ENCODE assay signal across 17 cellular contexts in the genomic region with DNA sequence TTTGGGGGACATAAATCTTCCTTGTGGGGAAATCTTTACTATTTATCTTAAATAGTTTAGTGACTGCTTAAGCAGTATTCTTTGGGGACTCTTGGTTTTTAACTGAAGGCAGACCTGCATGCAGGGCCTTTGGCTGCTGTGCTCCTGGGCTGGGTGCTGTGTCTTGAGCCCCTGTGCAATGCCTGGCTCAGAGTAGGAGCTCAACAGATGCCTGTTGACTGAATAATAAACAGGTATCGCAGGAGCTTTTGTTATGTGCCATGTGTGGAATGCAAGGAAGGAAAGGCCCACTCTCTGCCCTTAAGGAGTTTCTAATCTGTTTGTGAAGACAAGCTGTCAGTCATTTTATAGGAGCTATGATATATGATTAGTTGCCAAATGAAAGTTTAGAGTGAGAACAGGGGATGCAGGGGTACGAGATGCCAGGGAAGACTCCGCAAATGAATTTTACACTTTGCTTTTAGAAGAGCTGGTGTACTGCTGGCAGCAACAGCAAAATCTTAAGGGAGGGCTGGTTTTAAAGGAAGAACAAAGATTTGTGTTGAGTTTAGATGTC. TPM values are rescaled to one million over a fixed set of nuclear protein-coding genes. Genes with fewer than 3 reads are reported as not detected.
DNase-seq lines count a peak whose midpoint lies in the region; ATAC-seq and TF ChIP-seq lines count a peak whose summit lies in the region.
"Had no signal": no experiment of that assay in that cellular context is flagged by ENCODE, and none has a peak within 500 bp of the region (broad histone marks: within the 10 kb centered on the region; RNA-seq: fewer than 3 reads in every experiment).

No MANE protein-coding gene starts in this region.

- H4K20me1 ChIP-seq in smooth muscle cell (ENCODE audit: low read depth), result peaks cover 37% of the 10 kb centered on the region

- H3K9ac ChIP-seq in HUES48 (ENCODE audit: low read depth, low read length) (no peak overlapping the region), smooth muscle cell (ENCODE audit: low read depth) (no peak overlapping the region)

- H3F3A ChIP-seq in smooth muscle cell (ENCODE audit: low read depth), result no peaks in the 10 kb centered on the region

- peaks cover 40% of the 10 kb centered on the region for H3K4me1 ChIP-seq in HUES48 (ENCODE audit: control insufficient read depth, insufficient read depth, low read length)
- peaks cover 18 to 58% of the 10 kb centered on the region in 2 donors for H3K4me1 ChIP-seq in muscle layer of duodenum (ENCODE audit: control insufficient read depth in 1 of 2, insufficient read depth in 2 of 2, low read length in 2 of 2)
- H3K4me1 ChIP-seq in suprapubic skin, result peaks cover 24% of the 10 kb centered on the region
- H3K4me1 ChIP-seq in smooth muscle cell (ENCODE audit: low read depth), result peaks cover 9% of the 10 kb centered on the region
- peaks cover 14 to 43% of the 10 kb centered on the region in 2 donors for H3K4me1 ChIP-seq in left lung

- H3K9me3 ChIP-seq in HUES48 (ENCODE audit: control insufficient read depth, insufficient read depth, low read length) (no peaks in the 10 kb centered on the region), muscle layer of duodenum (ENCODE audit: control insufficient read depth in 1 of 2, low read length in 2 of 2) (no peaks in the 10 kb centered on the region), suprapubic skin (no peaks in the 10 kb centered on the region), smooth muscle cell (replicated peaks; ENCODE audit: low read depth) (no peaks in the 10 kb centered on the region), left lung (no peaks in the 10 kb centered on the region)
- H3K9me3 ChIP-seq: SJCRH30 had no signal

- no peak for TF ChIP-seq EP300 in suprapubic skin (IDR thresholded peaks at IDR 0.05)

- no peak for ATAC-seq in left lung

- 72% methylated on average over 3 of the region's 3 CpGs for WGBS in suprapubic skin
- WGBS in smooth muscle cell (ENCODE audit: low lambda C conversion rate), result 91% methylated on average over 3 of the region's 3 CpGs

- peaks cover 72% of the 10 kb centered on the region for H3K79me2 ChIP-seq in smooth muscle cell (ENCODE audit: low read depth)

- H3K4me2 ChIP-seq in smooth muscle cell, result no peak overlapping the region

- TF ChIP-seq POLR2A in suprapubic skin (IDR thresholded peaks at IDR 0.05), result no peak

- H3K27ac ChIP-seq in HUES48 (ENCODE audit: low read depth, low read length) (peak overlapping the region; percentile 31), cingulate gyrus (ENCODE audit: low read depth, low read length) (peak overlapping the region; percentile 93), muscle layer of duodenum (ENCODE audit: low read length) (peak overlapping the region; percentile 37), suprapubic skin (peak overlapping the region; percentile 33), smooth muscle cell (ENCODE audit: low read depth) (no peak overlapping the region), left lung (peak overlapping the region in 1 of 2 donors; percentile 67)
- H3K27ac ChIP-seq: SJCRH30 had no signal

- TF ChIP-seq CTCF in suprapubic skin (IDR thresholded peaks at IDR 0.05), result no peak
- TF ChIP-seq CTCF in smooth muscle cell (IDR thresholded peaks at IDR 0.05; ENCODE audit: borderline replicate concordance, insufficient read depth, poor library complexity, severe bottlenecking), result no peak
- TF ChIP-seq CTCF in left lung (IDR thresholded peaks at IDR 0.05), result no peak

- H3K36me3 ChIP-seq in HUES48 (ENCODE audit: control insufficient read depth, insufficient read depth, low read length) (no peaks in the 10 kb centered on the region), muscle layer of duodenum (ENCODE audit: control insufficient read depth in 1 of 2, insufficient read depth in 2 of 2, low read length in 2 of 2) (no peaks in the 10 kb centered on the region), suprapubic skin (no peaks in the 10 kb centered on the region), smooth muscle cell (ENCODE audit: low read depth) (no peaks in the 10 kb centered on the region), left lung (no peaks in the 10 kb centered on the region)
- H3K36me3 ChIP-seq: SJCRH30 had no signal

- H3K27me3 ChIP-seq in HUES48 (ENCODE audit: control insufficient read depth, insufficient read depth, low read length) (no peaks in the 10 kb centered on the region), muscle layer of duodenum (ENCODE audit: low read depth, low read length) (no peaks in the 10 kb centered on the region), suprapubic skin (no peaks in the 10 kb centered on the region), smooth muscle cell (ENCODE audit: low read depth) (no peaks in the 10 kb centered on the region), left lung (no peaks in the 10 kb centered on the region)
- H3K27me3 ChIP-seq: SJCRH30 had no signal

- intact Hi-C loops in left lung (cut with DNase I), result no loop called here

- no peak overlapping the region for H2AFZ ChIP-seq in smooth muscle cell (ENCODE audit: low read depth)

- H3K4me3 ChIP-seq in HUES48 (ENCODE audit: low read depth, low read length) (no peak overlapping the region; the same call in 1 of the 2 replicates), muscle layer of duodenum (ENCODE audit: low read depth in 1 of 2, low read length in 2 of 2) (no peak overlapping the region), suprapubic skin (no peak overlapping the region), smooth muscle cell (no peak overlapping the region), left lung (no peak overlapping the region)
- H3K4me3 ChIP-seq: SJCRH30 had no signal

- DNase-seq in suprapubic skin (ENCODE audit: low spot score in 2 of 2), result no peak
- DNase-seq in smooth muscle cell (lab: John Stamatoyannopoulos, UW; ENCODE audit: unreplicated experiment), result no peak
- no peak for DNase-seq in left lung
- DNase-seq in activated CD4-positive, alpha-beta T cell treated with anti-CD3 and anti-CD28 coated beads for 4 hours, result no peak
- no peak for DNase-seq in cerebellar nuclear complex (lab: John Stamatoyannopoulos, UW)
- DNase-seq: activated CD8-positive, alpha-beta memory T cell treated with anti-CD3 and anti-CD28 coated beads, Interleukin-2, amount 50 U/mL, for 48 hours; activated effector memory CD4-positive, alpha-beta T cell treated with Interleukin-2 at 50 U/mL for 16 hours; central memory CD4-positive, alpha-beta T cell; KG1; kidney; NCI-H1930; NCI-H345; SJCRH30; T-helper 1 cell had no signal

RNA-seq across cellular contexts. Expression of a gene that starts 6.7 kb away (rescaled TPM):
- total RNA-seq in suprapubic skin (10 to 100 TPM; 39.5 to 64.5 (median 46.4) TPM), smooth muscle cell (17.5 and 22.5 TPM in 2 replicates), left lung (10 to 100 TPM; 43.5 to 54.1 TPM)
- 0.50 and 3.0 TPM in 2 replicates for polyA plus RNA-seq in smooth muscle cell
